Comparison of ENCODE assay signal across 13 cellular contexts in the genomic region with DNA sequence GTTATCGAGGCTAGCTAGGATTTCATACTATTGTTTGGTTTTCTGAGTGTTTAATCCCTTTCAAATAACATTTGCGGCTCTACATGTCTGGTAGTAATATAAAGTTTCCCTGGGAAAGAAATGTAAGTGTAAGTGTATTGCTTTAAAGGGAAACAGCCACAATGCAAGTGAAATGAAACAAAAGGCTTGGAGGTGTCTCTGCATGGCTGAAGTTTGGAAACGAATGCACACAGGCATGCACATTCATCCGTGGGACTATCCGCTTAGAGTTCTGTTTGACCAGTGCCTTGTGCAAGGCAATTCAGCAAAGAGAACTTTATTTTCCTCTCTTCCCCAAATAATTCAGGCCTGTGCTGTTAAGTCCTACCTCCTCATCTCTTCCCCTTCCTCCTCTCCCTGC. TPM values are rescaled to one million over a fixed set of nuclear protein-coding genes. Genes with fewer than 3 reads are reported as not detected.
DNase-seq lines count a peak whose midpoint lies in the region; ATAC-seq and TF ChIP-seq lines count a peak whose summit lies in the region.
"Had no signal": no experiment of that assay in that cellular context is flagged by ENCODE, and none has a peak within 500 bp of the region (broad histone marks: within the 10 kb centered on the region; RNA-seq: fewer than 3 reads in every experiment).

No MANE protein-coding gene starts in this region.

- H3K4me1 Mint-ChIP-seq in activated T-helper 17 cell treated with anti-CD3 and anti-CD28 coated beads, Interleukin-2, amount 50 U/mL, for 72 hours = no peaks in the 10 kb centered on the region
- no peaks in the 10 kb centered on the region for H3K4me1 Mint-ChIP-seq in activated naive CD4-positive, alpha-beta T cell treated with anti-CD3 and anti-CD28 coated beads, Interleukin-2, amount 10 ng/mL, durations not matched to agents 7 days and 5 days

- no peak overlapping the region for H4K8ac ChIP-seq in IMR-90 (ENCODE audit: low read depth in 2 of 2, low read length in 2 of 2)

- peaks cover 2% of the 10 kb centered on the region; the same call in 1 of the 2 replicates for H4K20me1 ChIP-seq in IMR-90 (ENCODE audit: insufficient read depth, low read length)

- intact Hi-C loops in IMR-90 (cut with micrococcal nuclease) = no loop called here
- intact Hi-C loops in stomach (cut with DNase I; ENCODE audit: low total_unique reads) = no loop called here

- H3K79me1 ChIP-seq in IMR-90 (ENCODE audit: low read depth in 1 of 2, low read length in 2 of 2) = no peaks in the 10 kb centered on the region

- TF ChIP-seq POLR2A in IMR-90 (IDR thresholded peaks at IDR 0.05; ENCODE audit: low read depth, low read length) (no peak), stomach (IDR thresholded peaks at IDR 0.05) (no peak)

- CTCF ChIA-PET in IMR-90 (lab: Yijun Ruan, JAX) = no interaction called here
- CTCF ChIA-PET in activated naive CD4-positive, alpha-beta T cell treated with anti-CD3 and anti-CD28 coated beads, Interleukin-2, amount 10 ng/mL, durations not matched to agents 7 days and 5 days (lab: Charles Lee) = no interaction called here

- ATAC-seq in IMR-90 (ENCODE audit: low read depth) (no peak), GM21737 (IDR thresholded peaks at IDR 0.05; ENCODE audit: unreplicated experiment) (no peak)
- no peak for ATAC-seq in activated T-helper 17 cell treated with anti-CD3 and anti-CD28 coated beads, Interleukin-2, amount 50 U/mL, for 72 hours (replicated peaks)
- ATAC-seq: activated CD8-positive, alpha-beta T cell treated with anti-CD3 and anti-CD28 coated beads, Interleukin-2, amount 10 ng/mL, durations not matched to agents 7 days and 5 days had no signal

- H3K56ac ChIP-seq in IMR-90 (ENCODE audit: extremely low read depth, insufficient read depth, low read length) = no peak overlapping the region

- no peaks in the 10 kb centered on the region for H3K9me1 ChIP-seq in IMR-90 (ENCODE audit: insufficient read depth, low read length)

- WGBS in IMR-90 (ENCODE audit: extremely low coverage in 2 of 2, insufficient read length in 1 of 2), 2 experiments = no CpG with 5 or more reads among the region's 5 CpGs
- 37 to 45% (median 40%) methylated on average over 5 of the region's 5 CpGs for WGBS in stomach, 5 donors

- H3K4me2 ChIP-seq in IMR-90 (ENCODE audit: low read depth, low read length) = no peak overlapping the region

- no peak overlapping the region for H2AFZ ChIP-seq in IMR-90 (replicated peaks; ENCODE audit: low read length, poor library complexity)

- no peak overlapping the region for H3K23ac ChIP-seq in IMR-90 (ENCODE audit: low read depth, low read length)

- H3K14ac ChIP-seq in IMR-90 (replicated peaks; ENCODE audit: low read depth, low read length) = no peak overlapping the region

- H2AK5ac ChIP-seq in IMR-90 (ENCODE audit: low read depth, low read length) = no peak overlapping the region

- H2BK20ac ChIP-seq in IMR-90 (ENCODE audit: low read depth, low read length) = no peak overlapping the region; the same call in 1 of the 2 replicates

- H3K4me3 ChIP-seq in IMR-90 (ENCODE audit: insufficient read depth, low read depth, low read length) = no peak overlapping the region
- peak overlapping the region in 3 of 4 donors; percentile 0 to 15 (median 2) for H3K4me3 ChIP-seq in stomach

- DNase-seq in IMR-90 = peak; percentile 30
- peak; percentile 11 for DNase-seq in dermis blood vessel endothelial cell
- peak; percentile 10 for DNase-seq in kidney glomerular epithelial cell (lab: John Stamatoyannopoulos, UW)
- DNase-seq in stomach = no peak
- no peak for DNase-seq in medulla oblongata (ENCODE audit: extremely low spot score)
- DNase-seq in activated naive CD4-positive, alpha-beta T cell treated with anti-CD3 and anti-CD28 coated beads, Interleukin-2, amount 10 ng/mL, durations not matched to agents 7 days and 5 days = no peak
- DNase-seq: activated CD8-positive, alpha-beta T cell treated with anti-CD3 and anti-CD28 coated beads, Interleukin-2, amount 10 ng/mL, durations not matched to agents 7 days and 5 days; activated naive CD4-positive, alpha-beta T cell treated with anti-CD3 and anti-CD28 coated beads, Interleukin-2, amount 50 U/mL, for 16 hours; hippocampal formation had no signal

- TF ChIP-seq EP300 in stomach (IDR thresholded peaks at IDR 0.05) = no peak

- H3K27ac ChIP-seq in IMR-90 (ENCODE audit: insufficient read depth, low read length) (no peak overlapping the region), stomach (peak overlapping the region in 4 of 5 donors; percentile 48 to 83 (median 71))
- H3K27ac ChIP-seq: C4-2B, HL-60 had no signal

- POLR2A ChIA-PET in IMR-90 (lab: Charles Lee; ENCODE audit: unreplicated experiment) = no interaction called here

- H2BK5ac ChIP-seq in IMR-90 (ENCODE audit: low read depth, low read length, poor library complexity, severe bottlenecking) = no peak overlapping the region

- TF ChIP-seq CTCF in IMR-90 (conservative IDR thresholded peaks at IDR 0.05; ENCODE audit: low read depth, low read length) = no peak
- TF ChIP-seq CTCF in stomach (IDR thresholded peaks at IDR 0.05) = no peak

- H3K4ac ChIP-seq in IMR-90 (ENCODE audit: low read depth, low read length) = no peak overlapping the region

- no peak overlapping the region for H2BK120ac ChIP-seq in IMR-90 (ENCODE audit: low read depth, low read length)

- H3K4me1 ChIP-seq in IMR-90 (ENCODE audit: control insufficient read depth, insufficient read depth, low read length) = peaks cover 11% of the 10 kb centered on the region
- peaks cover 10 to 40% (median 37%) of the 10 kb centered on the region in 4 donors for H3K4me1 ChIP-seq in stomach

- H3K9me3 Mint-ChIP-seq in activated T-helper 17 cell treated with anti-CD3 and anti-CD28 coated beads, Interleukin-2, amount 50 U/mL, for 72 hours = no peaks in the 10 kb centered on the region
- no peaks in the 10 kb centered on the region for H3K9me3 Mint-ChIP-seq in activated naive CD4-positive, alpha-beta T cell treated with anti-CD3 and anti-CD28 coated beads, Interleukin-2, amount 10 ng/mL, durations not matched to agents 7 days and 5 days

- H3K4me3 Mint-ChIP-seq in activated T-helper 17 cell treated with anti-CD3 and anti-CD28 coated beads, Interleukin-2, amount 50 U/mL, for 72 hours = no peak overlapping the region
- H3K4me3 Mint-ChIP-seq in activated naive CD4-positive, alpha-beta T cell treated with anti-CD3 and anti-CD28 coated beads, Interleukin-2, amount 10 ng/mL, durations not matched to agents 7 days and 5 days = no peak overlapping the region
- H3K4me3 Mint-ChIP-seq: activated CD8-positive, alpha-beta T cell treated with anti-CD3 and anti-CD28 coated beads, Interleukin-2, amount 10 ng/mL, durations not matched to agents 7 days and 5 days had no signal

- no peak overlapping the region for H3K9ac ChIP-seq in IMR-90 (ENCODE audit: low read depth, low read length)

- no peak overlapping the region for H3K27ac Mint-ChIP-seq in activated T-helper 17 cell treated with anti-CD3 and anti-CD28 coated beads, Interleukin-2, amount 50 U/mL, for 72 hours
- no peak overlapping the region for H3K27ac Mint-ChIP-seq in activated naive CD4-positive, alpha-beta T cell treated with anti-CD3 and anti-CD28 coated beads, Interleukin-2, amount 10 ng/mL, durations not matched to agents 7 days and 5 days
- H3K27ac Mint-ChIP-seq: activated CD8-positive, alpha-beta T cell treated with anti-CD3 and anti-CD28 coated beads, Interleukin-2, amount 10 ng/mL, durations not matched to agents 7 days and 5 days had no signal

- no peak overlapping the region; the same call in 2 of the 3 replicates for H2BK15ac ChIP-seq in IMR-90 (ENCODE audit: low read depth, low read length)

- H3K36me3 ChIP-seq in IMR-90 (ENCODE audit: control insufficient read depth, insufficient read depth, low read length) (no peaks in the 10 kb centered on the region), stomach (no peaks in the 10 kb centered on the region)

- in situ Hi-C loops in IMR-90 (cut with MboI; ENCODE audit: low sequenced_read_pairs) = no loop called here

- no peak overlapping the region for H3K18ac ChIP-seq in IMR-90 (ENCODE audit: low read depth, low read length)

- no TSS peak for BruUV-seq in IMR-90 (replicated peaks; lab: Mats Ljungman, UMichigan)

- no peak overlapping the region for H4K91ac ChIP-seq in IMR-90 (ENCODE audit: insufficient read depth, low read depth, low read length)

- H3K27me3 ChIP-seq in IMR-90 (ENCODE audit: control insufficient read depth, insufficient read depth, low read length) (peaks cover 4% of the 10 kb centered on the region), stomach (no peaks in the 10 kb centered on the region)

- dilution Hi-C loops in IMR-90 (cut with HindIII; ENCODE audit: low sequenced_read_pairs, unreplicated experiment) = no loop called here

- H4K5ac ChIP-seq in IMR-90 (ENCODE audit: low read depth, low read length) = no peak overlapping the region

- no peaks in the 10 kb centered on the region for H3K36me3 Mint-ChIP-seq in activated T-helper 17 cell treated with anti-CD3 and anti-CD28 coated beads, Interleukin-2, amount 50 U/mL, for 72 hours (ENCODE audit: low read depth)
- no peaks in the 10 kb centered on the region for H3K36me3 Mint-ChIP-seq in activated naive CD4-positive, alpha-beta T cell treated with anti-CD3 and anti-CD28 coated beads, Interleukin-2, amount 10 ng/mL, durations not matched to agents 7 days and 5 days

- H3K27me3 Mint-ChIP-seq in activated T-helper 17 cell treated with anti-CD3 and anti-CD28 coated beads, Interleukin-2, amount 50 U/mL, for 72 hours = peaks cover 7% of the 10 kb centered on the region
- peaks cover 28% of the 10 kb centered on the region for H3K27me3 Mint-ChIP-seq in activated naive CD4-positive, alpha-beta T cell treated with anti-CD3 and anti-CD28 coated beads, Interleukin-2, amount 10 ng/mL, durations not matched to agents 7 days and 5 days

- H2AK9ac ChIP-seq in IMR-90 (replicated peaks; ENCODE audit: low read depth, low read length, poor library complexity) = no peak overlapping the region

- no peaks in the 10 kb centered on the region for H3K9me3 ChIP-seq in IMR-90 (ENCODE audit: control insufficient read depth, insufficient read depth, low read length)
- H3K9me3 ChIP-seq in stomach = no peaks in the 10 kb centered on the region

- no peak for TF ChIP-seq RAD21 in IMR-90 (IDR thresholded peaks at IDR 0.05; ENCODE audit: low read length)

TF ChIP-seq in IMR-90, 13 proteins besides CTCF, POLR2A, EP300 and RAD21 (continues in another document):
- TF ChIP-seq RCOR1 (IDR thresholded peaks at IDR 0.05; ENCODE audit: insufficient replicate concordance, low read length) (no peak), MAFK (IDR thresholded peaks at IDR 0.05; ENCODE audit: low read depth, low read length) (no peak), CHD1 (IDR thresholded peaks at IDR 0.05; ENCODE audit: low read depth, low read length) (no peak)

RNA-seq across cellular contexts. Expression of gene MRTFB, which starts 56.1 kb away (rescaled TPM):
- total RNA-seq in IMR-90 (2012; rRNA removed) (5.4 and 6.9 TPM in 2 replicates), dermis blood vessel endothelial cell (19.1 and 20.8 TPM in 2 replicates), stomach (10 to 100 TPM in 4 of 5 donors, 1 to 10 TPM in 1; 9.8 to 81.6 (median 47.8) TPM)
- polyA plus RNA-seq in IMR-90 (2012; rRNA removed) (4.4 and 5.6 TPM in 2 replicates), stomach (1 to 10 TPM; 4.3 to 5.1 (median 4.5) TPM)
- 1.5 and 3.4 TPM in 2 replicates for polyA plus RNA-seq in IMR-90 (2012; cell fraction: cytosol; rRNA removed)
- 3.6 and 10.7 TPM in 2 replicates for polyA plus RNA-seq in IMR-90 (2012; cell fraction: nucleus; rRNA removed; ENCODE audit: low replicate concordance)
- 10 to 100 TPM; 18.2 to 18.8 TPM for total RNA-seq in activated T-helper 17 cell treated with anti-CD3 and anti-CD28 coated beads, Interleukin-2, amount 50 U/mL, for 72 hours

Comparison
In these comparisons a context has a peak if more than half of its experiments do, and no peak if none do; other contexts are left out.
1. DNase-seq: peak in IMR-90 (single experiment), dermis blood vessel endothelial cell (single experiment) and kidney glomerular epithelial cell (single experiment); none in stomach (single experiment), medulla oblongata (single experiment) and activated naive CD4-positive, alpha-beta T cell treated with anti-CD3 and anti-CD28 coated beads, Interleukin-2, amount 10 ng/mL, durations not matched to agents 7 days and 5 days (single experiment).